Comparison of ENCODE assay signal across 1 cellular context in the genomic region with DNA sequence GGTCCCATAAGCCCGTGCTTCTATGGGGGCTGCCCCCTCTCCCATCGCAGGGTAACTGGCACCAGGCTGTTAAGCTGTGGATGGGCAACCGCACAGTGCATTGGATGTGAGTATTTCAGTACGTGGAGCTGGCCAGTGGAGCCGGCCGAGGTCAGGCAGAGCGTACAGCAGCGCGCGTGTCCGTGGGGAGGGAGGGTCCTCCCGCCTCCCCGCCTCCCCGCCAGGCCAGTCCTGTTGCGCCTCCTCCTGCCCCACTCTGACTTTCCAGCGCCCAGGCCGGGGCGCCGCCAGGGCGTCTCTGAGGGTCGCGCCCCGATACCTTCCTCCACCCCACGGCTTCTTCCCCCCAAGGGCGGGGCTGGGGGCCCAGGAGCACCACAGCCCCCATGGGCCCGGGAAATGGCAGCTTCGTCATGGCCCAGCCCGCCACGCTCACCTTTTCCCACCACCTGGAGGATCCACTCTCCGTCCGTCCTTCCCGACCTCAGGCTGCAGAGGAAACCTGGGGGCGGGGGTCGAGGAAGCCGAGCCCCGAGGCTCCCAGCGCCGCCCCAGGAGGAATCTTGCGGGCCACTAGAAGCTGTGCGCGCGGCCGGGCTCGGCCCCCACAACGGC.
A peak's percentile ranks its signal among the peaks of the same experiment; 100 is the strongest.
TF ChIP-seq lines count a peak whose summit lies in the region.

No MANE protein-coding gene starts in this region.

TF ChIP-seq in endothelial cell of umbilical vein, 7 proteins besides CTCF, POLR2A, EP300 and RAD21:
- TF ChIP-seq FOS (IDR thresholded peaks at IDR 0.05; ENCODE audit: borderline replicate concordance, insufficient read depth, low read length) (no peak), GATA2 (IDR thresholded peaks at IDR 0.05; ENCODE audit: insufficient read depth, insufficient read length, low read depth, low read length) (no peak), JUN (IDR thresholded peaks at IDR 0.05; ENCODE audit: borderline replicate concordance, insufficient read depth, insufficient read length, low read depth) (no peak), EZH2 (IDR thresholded peaks at IDR 0.05; ENCODE audit: borderline replicate concordance, low read depth, low read length, severe bottlenecking) (peak; percentile 40), POLR2AphosphoS5 (IDR thresholded peaks at IDR 0.05; ENCODE audit: insufficient read depth, low read depth, low read length) (no peak), MYC (IDR thresholded peaks at IDR 0.05; ENCODE audit: low read depth, low read length) (no peak)
- TF ChIP-seq, protein P1, sequence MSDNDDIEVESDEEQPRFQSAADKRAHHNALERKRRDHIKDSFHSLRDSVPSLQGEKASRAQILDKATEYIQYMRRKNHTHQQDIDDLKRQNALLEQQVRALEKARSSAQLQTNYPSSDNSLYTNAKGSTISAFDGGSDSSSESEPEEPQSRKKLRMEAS (IDR thresholded peaks at IDR 0.05; ENCODE audit: insufficient read depth, insufficient read length): no peak
